13 cellular contexts compared by ENCODE assay signal in genomic region chr13:45207319-45207718, GRCh38. TPM values are rescaled to one million over a fixed set of nuclear protein-coding genes. Genes with fewer than 3 reads are reported as not detected.
DNase-seq lines count a peak whose midpoint lies in the region; ATAC-seq, FAIRE-seq and TF ChIP-seq lines count a peak whose summit lies in the region.
"Had no signal": no experiment of that assay in that cellular context is flagged by ENCODE, and none has a peak within 500 bp of the region (broad histone marks: within the 10 kb centered on the region; RNA-seq: fewer than 3 reads in every experiment).

No MANE protein-coding gene starts in this region.

- H3K4me1 Mint-ChIP-seq in astrocyte (ENCODE audit: low read depth, unreplicated experiment) (peaks cover 46% of the 10 kb centered on the region), H9 (no peaks in the 10 kb centered on the region)
- H3K4me1 Mint-ChIP-seq in activated CD8-positive, alpha-beta T cell treated with anti-CD3 and anti-CD28 coated beads, Interleukin-2, amount 10 ng/mL, durations not matched to agents 7 days and 5 days (ENCODE audit: low read depth) = no peaks in the 10 kb centered on the region
- peaks cover 0 to 14% (median 0%) of the 10 kb centered on the region in 3 donors for H3K4me1 Mint-ChIP-seq in CD8-positive, alpha-beta memory T cell
- H3K4me1 Mint-ChIP-seq: neural progenitor cell had no signal

- H3K4me3 Mint-ChIP-seq in astrocyte (ENCODE audit: unreplicated experiment) = peak overlapping the region; percentile 5
- no peak overlapping the region for H3K4me3 Mint-ChIP-seq in activated CD8-positive, alpha-beta T cell treated with anti-CD3 and anti-CD28 coated beads, Interleukin-2, amount 10 ng/mL, durations not matched to agents 7 days and 5 days
- no peak overlapping the region for H3K4me3 Mint-ChIP-seq in CD8-positive, alpha-beta memory T cell
- no peak overlapping the region for H3K4me3 Mint-ChIP-seq in H9
- H3K4me3 Mint-ChIP-seq: activated T-cell treated with anti-CD3 and anti-CD28 coated beads, Interleukin-2, amount 50 U/mL, for 24 hours; neural progenitor cell had no signal

- H3K4me3 ChIP-seq in right lobe of liver (no peak overlapping the region), HepG2 (replicated peaks in 1 of 3; ENCODE audit: insufficient read depth in 1 of 3, low read depth in 2 of 3, low read length in 3 of 3) (no peak overlapping the region), astrocyte (ENCODE audit: insufficient read depth, low read depth, low read length) (peak overlapping the region; percentile 2)
- no peak overlapping the region for H3K4me3 ChIP-seq in CD8-positive, alpha-beta memory T cell (ENCODE audit: low read length)
- H3K4me3 ChIP-seq: neural progenitor cell had no signal

- H3K9ac ChIP-seq in HepG2 (ENCODE audit: insufficient read depth, low read depth, low read length) (no peak overlapping the region), astrocyte (ENCODE audit: low read length) (peak overlapping the region; percentile 81), H9 (ENCODE audit: extremely low read depth, insufficient read length, low read length) (no peak overlapping the region)
- H3K9ac ChIP-seq: neural progenitor cell had no signal

- TF ChIP-seq EP300 in HepG2 (IDR thresholded peaks at IDR 0.05; ENCODE audit: low read depth in 2 of 2, low read length in 2 of 2) = no peak
- no peak for TF ChIP-seq EP300 in HepG2 (CRISPR knock-in tag; IDR thresholded peaks at IDR 0.05; ENCODE audit: borderline replicate concordance)

- peak; percentile 49 to 69 (median 55) for ATAC-seq in right lobe of liver
- ATAC-seq in HepG2 = no peak
- ATAC-seq in left lobe of liver = peak; percentile 69
- no peak for ATAC-seq in activated CD8-positive, alpha-beta T cell treated with anti-CD3 and anti-CD28 coated beads, Interleukin-2, amount 10 ng/mL, durations not matched to agents 7 days and 5 days

- no peak overlapping the region for H3K56ac ChIP-seq in H9 (ENCODE audit: insufficient read length, low read depth, low read length)

- H2BK120ac ChIP-seq in H9 (ENCODE audit: low read depth, low read length, poor library complexity, severe bottlenecking) = no peak overlapping the region

- TF ChIP-seq CTCF in right lobe of liver (IDR thresholded peaks at IDR 0.05) = no peak
- no peak for TF ChIP-seq CTCF in HepG2 (CRISPR knock-in tag; IDR thresholded peaks at IDR 0.05)
- no peak for TF ChIP-seq CTCF in astrocyte (IDR thresholded peaks at IDR 0.05; ENCODE audit: insufficient read depth, low read depth, low read length)
- TF ChIP-seq CTCF in H9 (conservative IDR thresholded peaks at IDR 0.05) = no peak

- H3T11ph ChIP-seq in H9 (ENCODE audit: low read length) = no peak overlapping the region

- no peak overlapping the region for H3K18ac ChIP-seq in H9 (ENCODE audit: insufficient read length, low read depth, low read length)

- no peak overlapping the region for H3K14ac ChIP-seq in H9 (ENCODE audit: insufficient read depth, low read length)

- intact Hi-C loops in right lobe of liver (cut with DNase I) = no loop called here
- intact Hi-C loops in HepG2 (cut with micrococcal nuclease; ENCODE audit: unreplicated experiment) = no loop called here

- H3K4me1 ChIP-seq in right lobe of liver = peaks cover 0 to 8% (median 0%) of the 10 kb centered on the region in 4 donors
- H3K4me1 ChIP-seq in HepG2 (ENCODE audit: insufficient read depth, low read length) = no peaks in the 10 kb centered on the region
- peaks cover 28% of the 10 kb centered on the region for H3K4me1 ChIP-seq in astrocyte (ENCODE audit: insufficient read depth, low read length)
- no peaks in the 10 kb centered on the region for H3K4me1 ChIP-seq in CD8-positive, alpha-beta memory T cell (ENCODE audit: insufficient read depth, low read length)
- H3K4me1 ChIP-seq in H9 (ENCODE audit: insufficient read depth, low read length) = no peaks in the 10 kb centered on the region
- H3K4me1 ChIP-seq: neural progenitor cell had no signal

- H3K79me1 ChIP-seq in H9 (ENCODE audit: insufficient read depth, low read depth, low read length, poor library complexity, severe bottlenecking) = no peaks in the 10 kb centered on the region

- H3K4ac ChIP-seq in H9 (ENCODE audit: low read depth, low read length) = no peak overlapping the region

- no peak overlapping the region for H2BK5ac ChIP-seq in H9 (ENCODE audit: insufficient read length, low read length)

- H2BK20ac ChIP-seq in H9 (ENCODE audit: low read depth, low read length, poor library complexity, severe bottlenecking) = no peak overlapping the region

- 37% methylated on average over 4 of the region's 4 CpGs for WGBS in right lobe of liver (ENCODE audit: insufficient coverage, low coverage, low lambda C conversion rate, missing lambda C conversion rate)
- 97% methylated on average over 4 of the region's 4 CpGs for WGBS in HepG2 (ENCODE audit: low lambda C conversion rate)
- WGBS in H9 (ENCODE audit: extremely low coverage, insufficient read length, low lambda C conversion rate) = no CpG with 5 or more reads among the region's 4 CpGs

- no peaks in the 10 kb centered on the region for H3K36me3 ChIP-seq in right lobe of liver
- peaks cover 2 to 19% of the 10 kb centered on the region in 2 experiments; a peak in 3 of 5 replicates for H3K36me3 ChIP-seq in HepG2 (replicated peaks in 1 of 2; ENCODE audit: control insufficient read depth in 1 of 2, insufficient read depth in 2 of 2, low read length in 2 of 2)
- H3K36me3 ChIP-seq in astrocyte (ENCODE audit: insufficient read depth, low read length) = peaks cover 11% of the 10 kb centered on the region
- peaks cover 13% of the 10 kb centered on the region for H3K36me3 ChIP-seq in CD8-positive, alpha-beta memory T cell (ENCODE audit: insufficient read depth, low read length)
- H3K36me3 ChIP-seq: neural progenitor cell had no signal

- CTCF ChIA-PET in HepG2 (lab: Yijun Ruan, JAX; ENCODE audit: low intra/inter-chr PET ratio, low total read pairs) = no interaction called here
- CTCF ChIA-PET in activated CD8-positive, alpha-beta T cell treated with anti-CD3 and anti-CD28 coated beads, Interleukin-2, amount 10 ng/mL, durations not matched to agents 7 days and 5 days (lab: Charles Lee) = interaction anchor here (1.2 kb wide), 1 partner anchor 9 kb away, joined by 3 read pairs; no protein-coding TSS in a partner anchor
- CTCF ChIA-PET in CD8-positive, alpha-beta memory T cell (lab: Charles Lee) = no interaction called here

- H2AFZ ChIP-seq in HepG2 (ENCODE audit: low read length) (no peak overlapping the region), astrocyte (ENCODE audit: low read depth, low read length) (no peak overlapping the region), H9 (ENCODE audit: low read length) (no peak overlapping the region)
- H2AFZ ChIP-seq: neural progenitor cell had no signal

- BruUV-seq in HepG2 (replicated peaks; lab: Mats Ljungman, UMichigan) = no TSS peak

- DNase-seq in right lobe of liver = no peak
- DNase-seq in HepG2 (ENCODE audit: low spot score) = no peak
- DNase-seq in astrocyte (ENCODE audit: low read depth) = no peak
- DNase-seq in left lobe of liver (ENCODE audit: low spot score) = no peak
- DNase-seq in activated CD8-positive, alpha-beta T cell treated with anti-CD3 and anti-CD28 coated beads, Interleukin-2, amount 10 ng/mL, durations not matched to agents 7 days and 5 days = no peak
- DNase-seq in CD8-positive, alpha-beta memory T cell = no peak
- DNase-seq in activated T-cell treated with anti-CD3 and anti-CD28 coated beads, Interleukin-2, amount 50 U/mL, for 1 hour = no peak
- DNase-seq in H9 = no peak
- DNase-seq: activated T-cell treated with anti-CD3 and anti-CD28 coated beads, Interleukin-2, amount 50 U/mL, for 24 hours; NCI-H748 treated with DMSO at 0.1 percent for 48 hours had no signal

- no peaks in the 10 kb centered on the region for H3K27me3 Mint-ChIP-seq in astrocyte (ENCODE audit: low read depth, unreplicated experiment)
- H3K27me3 Mint-ChIP-seq in activated CD8-positive, alpha-beta T cell treated with anti-CD3 and anti-CD28 coated beads, Interleukin-2, amount 10 ng/mL, durations not matched to agents 7 days and 5 days (ENCODE audit: low read depth) = no peaks in the 10 kb centered on the region
- no peaks in the 10 kb centered on the region for H3K27me3 Mint-ChIP-seq in CD8-positive, alpha-beta memory T cell
- no peaks in the 10 kb centered on the region for H3K27me3 Mint-ChIP-seq in H9 (ENCODE audit: low read depth)
- H3K27me3 Mint-ChIP-seq: activated T-cell treated with anti-CD3 and anti-CD28 coated beads, Interleukin-2, amount 50 U/mL, for 24 hours had no signal

- H3K9me3 ChIP-seq in right lobe of liver = no peaks in the 10 kb centered on the region
- no peaks in the 10 kb centered on the region for H3K9me3 ChIP-seq in HepG2 (ENCODE audit: low read length)
- H3K9me3 ChIP-seq in astrocyte (ENCODE audit: insufficient read depth, low read depth, low read length) = no peaks in the 10 kb centered on the region
- H3K9me3 ChIP-seq in CD8-positive, alpha-beta memory T cell (ENCODE audit: low read length) = no peaks in the 10 kb centered on the region
- no peaks in the 10 kb centered on the region for H3K9me3 ChIP-seq in H9 (ENCODE audit: control insufficient read depth, low read depth, low read length)

- no peaks in the 10 kb centered on the region for H4K20me1 ChIP-seq in HepG2 (ENCODE audit: insufficient read depth, low read length)
- no peaks in the 10 kb centered on the region for H4K20me1 ChIP-seq in astrocyte (ENCODE audit: insufficient read depth, low read length)
- no peaks in the 10 kb centered on the region for H4K20me1 ChIP-seq in H9 (ENCODE audit: control insufficient read depth, insufficient read depth, insufficient read length)

- H2AK5ac ChIP-seq in H9 (ENCODE audit: insufficient read length, low read length) = no peak overlapping the region

- FAIRE-seq in HepG2 (lab: Jason Lieb, UNC) (no peak), astrocyte (lab: Jason Lieb, UNC) (no peak)
- FAIRE-seq: HTR-8/SVneo had no signal

- H2BK15ac ChIP-seq in H9 (ENCODE audit: low read depth, low read length) = no peak overlapping the region

- H2BK12ac ChIP-seq in H9 (ENCODE audit: insufficient read length, low read depth, low read length) = no peak overlapping the region

- H3K23me2 ChIP-seq in H9 (ENCODE audit: insufficient read length, low read depth, low read length, poor library complexity, severe bottlenecking) = no peaks in the 10 kb centered on the region

- no peaks in the 10 kb centered on the region for H3K79me2 ChIP-seq in HepG2 (ENCODE audit: insufficient read depth, low read length)
- peaks cover 38% of the 10 kb centered on the region for H3K79me2 ChIP-seq in astrocyte (ENCODE audit: insufficient read depth, low read length)
- no peaks in the 10 kb centered on the region for H3K79me2 ChIP-seq in H9 (ENCODE audit: insufficient read depth, low read length)

- H3K36me3 Mint-ChIP-seq in astrocyte (ENCODE audit: low read depth, unreplicated experiment) (peaks cover 16% of the 10 kb centered on the region), H9 (ENCODE audit: insufficient read depth in 1 of 3, low read depth in 3 of 3) (peaks cover 12 to 27% (median 21%) of the 10 kb centered on the region in 3 experiments; a peak in 6 of 7 replicates)
- H3K36me3 Mint-ChIP-seq in activated CD8-positive, alpha-beta T cell treated with anti-CD3 and anti-CD28 coated beads, Interleukin-2, amount 10 ng/mL, durations not matched to agents 7 days and 5 days (ENCODE audit: low read depth) = peaks cover 21% of the 10 kb centered on the region
- H3K36me3 Mint-ChIP-seq in CD8-positive, alpha-beta memory T cell = peaks cover 17 to 40% (median 22%) of the 10 kb centered on the region in 3 donors

- H3K4me2 ChIP-seq in HepG2 (ENCODE audit: low read depth, low read length) (no peak overlapping the region), astrocyte (ENCODE audit: low read length) (peak overlapping the region; percentile 69), H9 (ENCODE audit: insufficient read depth, insufficient read length, low read length) (no peak overlapping the region)
- H3K4me2 ChIP-seq: neural progenitor cell had no signal

- in situ Hi-C loops in HepG2 (cut with HindIII; ENCODE audit: extremely low pct_ligation_motif_present, low pct_unique_long_range_greater_than_20kb) = no loop called here

- no peak overlapping the region for H4K8ac ChIP-seq in H9 (replicated peaks; ENCODE audit: insufficient read length, low read depth, low read length)

- H4K91ac ChIP-seq in H9 (ENCODE audit: insufficient read length, low read depth, low read length) = no peak overlapping the region

- H3K9me3 Mint-ChIP-seq in astrocyte (ENCODE audit: unreplicated experiment) (no peaks in the 10 kb centered on the region), H9 (no peaks in the 10 kb centered on the region)
- no peaks in the 10 kb centered on the region for H3K9me3 Mint-ChIP-seq in activated CD8-positive, alpha-beta T cell treated with anti-CD3 and anti-CD28 coated beads, Interleukin-2, amount 10 ng/mL, durations not matched to agents 7 days and 5 days (ENCODE audit: insufficient read depth)
- H3K9me3 Mint-ChIP-seq in CD8-positive, alpha-beta memory T cell = no peaks in the 10 kb centered on the region
- H3K9me3 Mint-ChIP-seq: activated T-cell treated with anti-CD3 and anti-CD28 coated beads, Interleukin-2, amount 50 U/mL, for 24 hours; neural progenitor cell had no signal

- no peak overlapping the region for H3K23ac ChIP-seq in H9 (ENCODE audit: insufficient read length, low read depth, low read length)

- H3K27ac Mint-ChIP-seq in astrocyte (ENCODE audit: unreplicated experiment) = peak overlapping the region; percentile 94
- no peak overlapping the region for H3K27ac Mint-ChIP-seq in activated CD8-positive, alpha-beta T cell treated with anti-CD3 and anti-CD28 coated beads, Interleukin-2, amount 10 ng/mL, durations not matched to agents 7 days and 5 days
- H3K27ac Mint-ChIP-seq in CD8-positive, alpha-beta memory T cell = no peak overlapping the region
- H3K27ac Mint-ChIP-seq in H9 = no peak overlapping the region
- H3K27ac Mint-ChIP-seq: neural progenitor cell had no signal

- POLR2A ChIA-PET in HepG2 (lab: Yijun Ruan, JAX) = interaction anchor here (0.6 to 0.7 kb wide), 2 partner anchors 35 to 802 kb away, joined by 3 read pairs; no protein-coding TSS in a partner anchor
- POLR2A ChIA-PET in activated CD8-positive, alpha-beta T cell treated with anti-CD3 and anti-CD28 coated beads, Interleukin-2, amount 10 ng/mL, durations not matched to agents 7 days and 5 days (lab: Charles Lee) = interaction anchor here (0.5 kb wide), 1 partner anchor 58 kb away, joined by 3 read pairs; no protein-coding TSS in a partner anchor
- POLR2A ChIA-PET in CD8-positive, alpha-beta memory T cell (lab: Charles Lee) = no interaction called here

- TF ChIP-seq RAD21 in HepG2 (CRISPR knock-in tag; IDR thresholded peaks at IDR 0.05) = no peak

- H3K27ac ChIP-seq in right lobe of liver (peak overlapping the region in 2 of 3 donors; percentile 3 to 59), HepG2 (ENCODE audit: extremely low read length, insufficient read depth, low read length) (no peak overlapping the region), astrocyte (ENCODE audit: low read depth, low read length) (peak overlapping the region; percentile 93), H9 (ENCODE audit: insufficient read length, low read depth, low read length) (no peak overlapping the region)
- H3K27ac ChIP-seq in CD8-positive, alpha-beta memory T cell (ENCODE audit: low read depth, low read length) = no peak overlapping the region
- H3K27ac ChIP-seq: neural progenitor cell had no signal

- TF ChIP-seq POLR2A in right lobe of liver (IDR thresholded peaks at IDR 0.05) (no peak), HepG2 (IDR thresholded peaks at IDR 0.05; ENCODE audit: insufficient read depth in 1 of 2, low read depth in 2 of 2, low read length in 2 of 2) (no peak)

- no peaks in the 10 kb centered on the region for H3K27me3 ChIP-seq in right lobe of liver
- no peaks in the 10 kb centered on the region for H3K27me3 ChIP-seq in HepG2 (ENCODE audit: control insufficient read depth in 1 of 2, insufficient read depth in 2 of 2, low read length in 2 of 2)
- H3K27me3 ChIP-seq in astrocyte (ENCODE audit: insufficient read depth, low read length) = no peaks in the 10 kb centered on the region
- H3K27me3 ChIP-seq in CD8-positive, alpha-beta memory T cell (ENCODE audit: insufficient read depth, low read length, poor library complexity, severe bottlenecking) = no peaks in the 10 kb centered on the region
- H3K27me3 ChIP-seq in H9 (ENCODE audit: insufficient read depth, low read length) = no peaks in the 10 kb centered on the region
- H3K27me3 ChIP-seq: neural progenitor cell had no signal

- H4K5ac ChIP-seq in H9 (ENCODE audit: insufficient read length, low read depth, low read length) = no peak overlapping the region

RNA-seq across cellular contexts. Expression of gene KCTD4, which starts 6.5 kb away (rescaled TPM):
- total RNA-seq in right lobe of liver (not detected), HepG2 (2016; rRNA removed; fragmentation: Illumina TruSeq; extraction: Trizol) (not detected in 2 replicates), astrocyte (0.41 and 0.64 TPM in 2 replicates), left lobe of liver (not detected), H9 (2021) (not detected in 2 replicates)
- not detected in 2 replicates for total RNA-seq in HepG2 (2016; cell fraction: cytosol; rRNA removed; fragmentation: Illumina TruSeq; extraction: Trizol; ENCODE audit: low read depth)
- total RNA-seq in HepG2 (2016; cell fraction: insoluble cytoplasmic fraction; rRNA removed; fragmentation: Illumina TruSeq; extraction: Trizol) = not detected in 2 replicates
- total RNA-seq in HepG2 (2016; cell fraction: membrane; rRNA removed; fragmentation: Illumina TruSeq; extraction: Trizol) = not detected in 2 replicates
- not detected in 2 replicates for total RNA-seq in HepG2 (2016; cell fraction: nucleus; rRNA removed; fragmentation: Illumina TruSeq; extraction: Trizol)
- polyA plus RNA-seq in HepG2 (2011; rRNA removed) = not detected in 2 replicates
- polyA plus RNA-seq in HepG2 (2011; cell fraction: cytosol; rRNA removed) = not detected in 2 replicates
- not detected in 2 replicates for polyA plus RNA-seq in HepG2 (2011; cell fraction: nucleus; rRNA removed)
- not detected in 2 replicates for polyA plus RNA-seq in HepG2 (2012)
- polyA plus RNA-seq in HepG2 (2016; cell fraction: cytosol; fragmentation: Illumina TruSeq; extraction: Trizol; ENCODE audit: low read depth) = not detected in 2 replicates
- not detected in 2 replicates for polyA plus RNA-seq in HepG2 (2016; cell fraction: insoluble cytoplasmic fraction; fragmentation: Illumina TruSeq; extraction: Trizol; ENCODE audit: low read depth)
- polyA plus RNA-seq in HepG2 (2016; cell fraction: membrane; fragmentation: Illumina TruSeq; extraction: Trizol; ENCODE audit: low read depth) = not detected in 2 replicates
- not detected in 2 replicates for polyA plus RNA-seq in HepG2 (2016; cell fraction: nucleus; fragmentation: Illumina TruSeq; extraction: Trizol; ENCODE audit: insufficient read depth, low read depth)
- polyA minus RNA-seq in HepG2 (2011; rRNA and poly(A)+ RNA removed; ENCODE audit: low replicate concordance) = not detected in 2 replicates
- not detected in 2 replicates for polyA minus RNA-seq in HepG2 (2011; cell fraction: cytosol; rRNA and poly(A)+ RNA removed)
- polyA minus RNA-seq in HepG2 (2011; cell fraction: nucleus; rRNA and poly(A)+ RNA removed) = not detected in 2 replicates
- total RNA-seq in activated CD8-positive, alpha-beta T cell treated with anti-CD3 and anti-CD28 coated beads, Interleukin-2, amount 10 ng/mL, durations not matched to agents 7 days and 5 days = not detected
- total RNA-seq in CD8-positive, alpha-beta memory T cell = not detected
- polyA plus RNA-seq in CD8-positive, alpha-beta memory T cell = not detected
- total RNA-seq: dermis microvascular lymphatic vessel endothelial cell had no signal

Comparison
In these comparisons a context has a peak if more than half of its experiments do, and no peak if none do; other contexts are left out.
1. ATAC-seq: peak in right lobe of liver (4 of 4) and left lobe of liver (single experiment); none in HepG2 (single experiment) and activated CD8-positive, alpha-beta T cell treated with anti-CD3 and anti-CD28 coated beads, Interleukin-2, amount 10 ng/mL, durations not matched to agents 7 days and 5 days (single experiment).
2. H3K27ac ChIP-seq: peak in right lobe of liver (2 of 3) and astrocyte (single experiment); none in HepG2 (single experiment), CD8-positive, alpha-beta memory T cell (single experiment) and H9 (single experiment).